Comparison of ENCODE assay signal across 1 cellular context in the genomic region with DNA sequence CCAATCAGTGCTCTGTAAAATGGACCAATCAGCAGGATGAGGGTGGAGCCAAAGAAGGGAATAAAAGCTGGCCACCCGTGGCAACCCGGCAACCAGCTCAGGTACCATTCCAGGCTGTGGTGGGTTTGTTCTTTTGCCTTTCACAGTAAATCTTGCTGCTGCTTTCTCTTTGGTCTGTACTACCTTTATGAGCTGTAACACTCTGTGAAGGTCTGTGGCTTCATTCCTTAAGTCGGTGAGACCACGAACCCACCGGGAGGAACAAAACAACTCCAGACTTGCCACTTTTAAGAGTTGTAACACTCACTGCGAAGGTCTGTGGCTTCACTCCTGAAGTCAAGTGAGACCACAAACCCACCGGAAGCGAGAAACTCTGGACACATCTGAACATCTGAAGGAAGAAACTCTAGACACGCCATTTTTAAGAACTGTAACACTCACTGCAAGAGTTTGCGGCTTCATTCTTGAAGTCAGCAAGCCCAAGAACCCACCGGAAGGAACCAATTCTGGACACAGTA.
TF ChIP-seq lines count a peak whose summit lies in the region.

No MANE protein-coding gene starts in this region.

TF ChIP-seq in HepG2, 621 proteins besides CTCF, POLR2A, EP300 and RAD21:
- TF ChIP-seq SP5 (CRISPR knock-in tag; IDR thresholded peaks at IDR 0.05; ENCODE audit: borderline replicate concordance, low read depth) (no peak), ZNF343 (CRISPR knock-in tag; IDR thresholded peaks at IDR 0.05) (no peak), NKX3-1 (CRISPR knock-in tag; IDR thresholded peaks at IDR 0.05) (no peak), GTF2F1 (IDR thresholded peaks at IDR 0.05; ENCODE audit: low read length) (no peak), PRMT3 (CRISPR knock-in tag; IDR thresholded peaks at IDR 0.05; ENCODE audit: borderline replicate concordance, low read depth) (no peak), ZNF878 (CRISPR knock-in tag; IDR thresholded peaks at IDR 0.05) (no peak), ZNF660 (CRISPR knock-in tag; IDR thresholded peaks at IDR 0.05; ENCODE audit: borderline replicate concordance, low read depth) (no peak), ZNF564 (CRISPR knock-in tag; IDR thresholded peaks at IDR 0.05) (no peak), MEIS2 (CRISPR knock-in tag; IDR thresholded peaks at IDR 0.05) (no peak)
- TF ChIP-seq, protein P1, sequence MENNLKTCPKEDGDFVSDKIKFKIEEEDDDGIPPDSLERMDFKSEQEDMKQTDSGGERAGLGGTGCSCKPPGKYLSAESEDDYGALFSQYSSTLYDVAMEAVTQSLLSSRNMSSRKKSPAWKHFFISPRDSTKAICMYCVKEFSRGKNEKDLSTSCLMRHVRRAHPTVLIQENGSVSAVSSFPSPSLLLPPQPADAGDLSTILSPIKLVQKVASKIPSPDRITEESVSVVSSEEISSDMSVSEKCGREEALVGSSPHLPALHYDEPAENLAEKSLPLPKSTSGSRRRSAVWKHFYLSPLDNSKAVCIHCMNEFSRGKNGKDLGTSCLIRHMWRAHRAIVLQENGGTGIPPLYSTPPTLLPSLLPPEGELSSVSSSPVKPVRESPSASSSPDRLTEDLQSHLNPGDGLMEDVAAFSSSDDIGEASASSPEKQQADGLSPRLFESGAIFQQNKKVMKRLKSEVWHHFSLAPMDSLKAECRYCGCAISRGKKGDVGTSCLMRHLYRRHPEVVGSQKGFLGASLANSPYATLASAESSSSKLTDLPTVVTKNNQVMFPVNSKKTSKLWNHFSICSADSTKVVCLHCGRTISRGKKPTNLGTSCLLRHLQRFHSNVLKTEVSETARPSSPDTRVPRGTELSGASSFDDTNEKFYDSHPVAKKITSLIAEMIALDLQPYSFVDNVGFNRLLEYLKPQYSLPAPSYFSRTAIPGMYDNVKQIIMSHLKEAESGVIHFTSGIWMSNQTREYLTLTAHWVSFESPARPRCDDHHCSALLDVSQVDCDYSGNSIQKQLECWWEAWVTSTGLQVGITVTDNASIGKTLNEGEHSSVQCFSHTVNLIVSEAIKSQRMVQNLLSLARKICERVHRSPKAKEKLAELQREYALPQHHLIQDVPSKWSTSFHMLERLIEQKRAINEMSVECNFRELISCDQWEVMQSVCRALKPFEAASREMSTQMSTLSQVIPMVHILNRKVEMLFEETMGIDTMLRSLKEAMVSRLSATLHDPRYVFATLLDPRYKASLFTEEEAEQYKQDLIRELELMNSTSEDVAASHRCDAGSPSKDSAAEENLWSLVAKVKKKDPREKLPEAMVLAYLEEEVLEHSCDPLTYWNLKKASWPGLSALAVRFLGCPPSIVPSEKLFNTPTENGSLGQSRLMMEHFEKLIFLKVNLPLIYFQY (CRISPR knock-in tag; IDR thresholded peaks at IDR 0.05; ENCODE audit: borderline replicate concordance), result no peak
- TF ChIP-seq, protein P2, sequence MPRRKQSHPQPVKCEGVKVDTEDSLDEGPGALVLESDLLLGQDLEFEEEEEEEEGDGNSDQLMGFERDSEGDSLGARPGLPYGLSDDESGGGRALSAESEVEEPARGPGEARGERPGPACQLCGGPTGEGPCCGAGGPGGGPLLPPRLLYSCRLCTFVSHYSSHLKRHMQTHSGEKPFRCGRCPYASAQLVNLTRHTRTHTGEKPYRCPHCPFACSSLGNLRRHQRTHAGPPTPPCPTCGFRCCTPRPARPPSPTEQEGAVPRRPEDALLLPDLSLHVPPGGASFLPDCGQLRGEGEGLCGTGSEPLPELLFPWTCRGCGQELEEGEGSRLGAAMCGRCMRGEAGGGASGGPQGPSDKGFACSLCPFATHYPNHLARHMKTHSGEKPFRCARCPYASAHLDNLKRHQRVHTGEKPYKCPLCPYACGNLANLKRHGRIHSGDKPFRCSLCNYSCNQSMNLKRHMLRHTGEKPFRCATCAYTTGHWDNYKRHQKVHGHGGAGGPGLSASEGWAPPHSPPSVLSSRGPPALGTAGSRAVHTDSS (CRISPR knock-in tag; conservative IDR thresholded peaks at IDR 0.05), result no peak
- TF ChIP-seq, protein P3, sequence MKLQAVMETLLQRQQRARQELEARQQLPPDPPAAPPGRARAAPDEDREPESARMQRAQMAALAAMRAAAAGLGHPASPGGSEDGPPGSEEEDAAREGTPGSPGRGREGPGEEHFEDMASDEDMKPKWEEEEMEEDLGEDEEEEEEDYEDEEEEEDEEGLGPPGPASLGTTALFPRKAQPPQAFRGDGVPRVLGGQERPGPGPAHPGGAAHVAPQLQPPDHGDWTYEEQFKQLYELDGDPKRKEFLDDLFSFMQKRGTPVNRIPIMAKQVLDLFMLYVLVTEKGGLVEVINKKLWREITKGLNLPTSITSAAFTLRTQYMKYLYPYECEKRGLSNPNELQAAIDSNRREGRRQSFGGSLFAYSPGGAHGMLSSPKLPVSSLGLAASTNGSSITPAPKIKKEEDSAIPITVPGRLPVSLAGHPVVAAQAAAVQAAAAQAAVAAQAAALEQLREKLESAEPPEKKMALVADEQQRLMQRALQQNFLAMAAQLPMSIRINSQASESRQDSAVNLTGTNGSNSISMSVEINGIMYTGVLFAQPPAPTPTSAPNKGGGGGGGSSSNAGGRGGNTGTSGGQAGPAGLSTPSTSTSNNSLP (IDR thresholded peaks at IDR 0.05; ENCODE audit: low read depth, low read length), result no peak
- TF ChIP-seq, protein P4, sequence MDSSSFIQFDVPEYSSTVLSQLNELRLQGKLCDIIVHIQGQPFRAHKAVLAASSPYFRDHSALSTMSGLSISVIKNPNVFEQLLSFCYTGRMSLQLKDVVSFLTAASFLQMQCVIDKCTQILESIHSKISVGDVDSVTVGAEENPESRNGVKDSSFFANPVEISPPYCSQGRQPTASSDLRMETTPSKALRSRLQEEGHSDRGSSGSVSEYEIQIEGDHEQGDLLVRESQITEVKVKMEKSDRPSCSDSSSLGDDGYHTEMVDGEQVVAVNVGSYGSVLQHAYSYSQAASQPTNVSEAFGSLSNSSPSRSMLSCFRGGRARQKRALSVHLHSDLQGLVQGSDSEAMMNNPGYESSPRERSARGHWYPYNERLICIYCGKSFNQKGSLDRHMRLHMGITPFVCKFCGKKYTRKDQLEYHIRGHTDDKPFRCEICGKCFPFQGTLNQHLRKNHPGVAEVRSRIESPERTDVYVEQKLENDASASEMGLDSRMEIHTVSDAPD (CRISPR knock-in tag; IDR thresholded peaks at IDR 0.05), result no peak
- TF ChIP-seq, protein P5, sequence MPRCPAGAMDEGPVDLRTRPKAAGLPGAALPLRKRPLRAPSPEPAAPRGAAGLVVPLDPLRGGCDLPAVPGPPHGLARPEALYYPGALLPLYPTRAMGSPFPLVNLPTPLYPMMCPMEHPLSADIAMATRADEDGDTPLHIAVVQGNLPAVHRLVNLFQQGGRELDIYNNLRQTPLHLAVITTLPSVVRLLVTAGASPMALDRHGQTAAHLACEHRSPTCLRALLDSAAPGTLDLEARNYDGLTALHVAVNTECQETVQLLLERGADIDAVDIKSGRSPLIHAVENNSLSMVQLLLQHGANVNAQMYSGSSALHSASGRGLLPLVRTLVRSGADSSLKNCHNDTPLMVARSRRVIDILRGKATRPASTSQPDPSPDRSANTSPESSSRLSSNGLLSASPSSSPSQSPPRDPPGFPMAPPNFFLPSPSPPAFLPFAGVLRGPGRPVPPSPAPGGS (CRISPR knock-in tag; IDR thresholded peaks at IDR 0.05), result no peak
TF ChIP-seq in HepG2: peak in this region for 0.
